8 cellular contexts compared by ENCODE assay signal in genomic region chr9:136943291-136944093, GRCh38. TPM values are rescaled to one million over a fixed set of nuclear protein-coding genes. Genes with fewer than 3 reads are reported as not detected.
DNase-seq lines count a peak whose midpoint lies in the region; ATAC-seq and TF ChIP-seq lines count a peak whose summit lies in the region.

No MANE protein-coding gene starts in this region.

- H3K4me3 ChIP-seq in AG09309 (ENCODE audit: control insufficient read depth, low read depth, low read length) = peak overlapping the region; percentile 97
- peak overlapping the region; percentile 91 for H3K4me3 ChIP-seq in epithelial cell of proximal tubule (ENCODE audit: low read depth, low read length)

- DNase-seq in AG09309 (ENCODE audit: low read depth) = no peak
- DNase-seq in UCSD-AML1 (lab: John Stamatoyannopoulos, UW; ENCODE audit: unreplicated experiment) = peak; percentile 61
- no peak for DNase-seq in epithelial cell of proximal tubule (ENCODE audit: low read depth)
- peak; percentile 38 for DNase-seq in neural crest cell (ENCODE audit: low read depth, low spot score)
- no peak for DNase-seq in NCI-H1048 (lab: John Stamatoyannopoulos, UW)
- no peak for DNase-seq in NCI-H2081 treated with DMSO at 0.1 percent for 48 hours (lab: John Stamatoyannopoulos, UW)

- peak; percentile 2 for ATAC-seq in GM18519 (IDR thresholded peaks at IDR 0.05; ENCODE audit: low FRiP score, unreplicated experiment)
- peak; percentile 17 for ATAC-seq in HG03175 (IDR thresholded peaks at IDR 0.05; ENCODE audit: unreplicated experiment)

- peak overlapping the region; percentile 81 for H3K4me3 Mint-ChIP-seq in neural crest cell

- TF ChIP-seq CTCF in AG09309 (IDR thresholded peaks at IDR 0.05; ENCODE audit: control insufficient read depth, insufficient read depth, low read depth, low read length, missing control alignments) = no peak
- no peak for TF ChIP-seq CTCF in epithelial cell of proximal tubule (conservative IDR thresholded peaks at IDR 0.05; ENCODE audit: low read depth, low read length)
- no peak for TF ChIP-seq CTCF in neural crest cell (conservative IDR thresholded peaks at IDR 0.05)

- no peaks in the 10 kb centered on the region for H3K27me3 Mint-ChIP-seq in neural crest cell (ENCODE audit: low read depth)

- peaks cover 7% of the 10 kb centered on the region for H3K36me3 Mint-ChIP-seq in neural crest cell (ENCODE audit: low read depth)

- no peaks in the 10 kb centered on the region for H3K9me3 Mint-ChIP-seq in neural crest cell

- H3K27ac Mint-ChIP-seq in neural crest cell (ENCODE audit: unreplicated experiment) = no peak overlapping the region

- peaks cover 7% of the 10 kb centered on the region for H3K4me1 Mint-ChIP-seq in neural crest cell

RNA-seq across cellular contexts. Expression of gene FBXW5, which starts 1.0 kb away (rescaled TPM):
- total RNA-seq in epithelial cell of proximal tubule = 124 and 149 TPM in 2 replicates
- 81.2 and 83.9 TPM in 2 replicates for total RNA-seq in neural crest cell

RNA-seq across cellular contexts. Expression of gene C8G, which starts 1.6 kb away (rescaled TPM):
- not detected in 2 replicates for total RNA-seq in epithelial cell of proximal tubule
- total RNA-seq in neural crest cell = 0.59 and 0.98 TPM in 2 replicates

RNA-seq across cellular contexts. Expression of gene LCN12, which starts 8.6 kb away (rescaled TPM):
- 1.2 TPM in 1 of 2 replicates, not detected in the other for total RNA-seq in epithelial cell of proximal tubule
- total RNA-seq in neural crest cell = 0.50 and 1.1 TPM in 2 replicates

RNA-seq across cellular contexts. Expression of gene PTGDS, which starts 33.8 kb away (rescaled TPM):
- total RNA-seq in epithelial cell of proximal tubule (not detected in 2 replicates), neural crest cell (not detected in 2 replicates)

RNA-seq across cellular contexts. Expression of gene LCNL1, which starts 39.3 kb away (rescaled TPM):
- total RNA-seq in epithelial cell of proximal tubule (not detected in 2 replicates), neural crest cell (not detected in 2 replicates)

Comparison
In these comparisons a context has a peak if more than half of its experiments do, and no peak if none do; other contexts are left out.
1. DNase-seq: peak in UCSD-AML1 (single experiment) and neural crest cell (single experiment); none in AG09309 (single experiment), epithelial cell of proximal tubule (single experiment), NCI-H1048 (single experiment) and NCI-H2081 treated with DMSO at 0.1 percent for 48 hours (single experiment).